13 cellular contexts compared by ENCODE assay signal in the genomic region with DNA sequence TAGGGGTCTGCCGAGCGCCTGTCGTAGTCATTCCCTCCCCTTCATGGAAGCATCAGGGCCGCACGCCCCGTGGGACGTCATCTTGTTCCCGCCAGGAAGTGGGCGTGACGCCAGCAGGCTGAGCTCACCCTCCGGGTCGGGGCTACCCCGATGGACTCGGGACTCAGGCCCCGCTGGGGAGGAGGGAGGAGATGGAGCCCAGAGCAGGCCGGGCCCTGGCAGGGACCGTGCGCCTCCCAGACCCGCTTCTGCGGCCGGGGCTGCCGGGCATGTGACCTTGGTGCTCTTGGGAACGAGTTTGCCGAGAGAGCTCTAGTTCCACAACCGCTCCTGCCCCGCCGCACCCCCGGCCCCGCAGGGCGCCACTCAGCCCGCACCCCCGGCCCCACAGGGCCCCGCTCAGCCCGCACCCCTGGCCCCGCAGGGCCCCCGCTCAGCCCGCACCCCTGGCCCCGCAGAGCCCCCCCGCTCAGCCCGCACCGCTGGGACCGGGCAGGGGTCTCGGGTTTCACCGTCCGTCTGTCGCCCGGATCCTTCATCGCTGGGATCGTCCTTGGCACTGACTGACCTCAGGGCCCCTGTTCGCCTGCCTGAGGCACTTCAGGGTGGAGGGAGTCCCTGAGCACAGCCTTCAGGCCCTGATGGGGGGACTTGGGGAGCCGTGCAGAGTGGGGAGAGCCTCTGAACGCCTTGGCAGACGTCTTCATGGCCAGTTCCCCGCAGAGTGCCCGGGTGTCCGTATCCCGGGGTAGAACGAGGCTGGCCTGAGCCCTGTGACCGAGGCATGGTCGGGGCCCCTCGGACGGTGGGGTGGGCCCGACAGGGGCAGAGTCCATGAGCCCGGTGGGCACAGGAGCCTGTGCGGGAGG. TPM values are rescaled to one million over a fixed set of nuclear protein-coding genes. Genes with fewer than 3 reads are reported as not detected.
DNase-seq lines count a peak whose midpoint lies in the region; ATAC-seq and TF ChIP-seq lines count a peak whose summit lies in the region.
"Had no signal": no experiment of that assay in that cellular context is flagged by ENCODE, and none has a peak within 500 bp of the region (broad histone marks: within the 10 kb centered on the region; RNA-seq: fewer than 3 reads in every experiment).

No MANE protein-coding gene starts in this region.

- no peaks in the 10 kb centered on the region for H3K36me3 ChIP-seq in ovary
- H3K36me3 ChIP-seq: tibial nerve had no signal

- 28 to 34% (median 31%) methylated on average over 42 to 65 of the region's 65 CpGs for WGBS in ovary, 3 donors

- H3K4me3 ChIP-seq in ovary = no peak overlapping the region
- H3K4me3 ChIP-seq: tibial nerve had no signal

- no peaks in the 10 kb centered on the region for H3K27me3 ChIP-seq in ovary

- no peaks in the 10 kb centered on the region for H3K9me3 ChIP-seq in ovary
- H3K9me3 ChIP-seq: tibial nerve had no signal

- H3K27ac ChIP-seq in ovary = peak overlapping the region; percentile 84 to 89
- H3K27ac ChIP-seq: epithelial cell of prostate had no signal

- intact Hi-C loops in Right ventricle myocardium inferior (cut with DNase I) = no loop called here
- intact Hi-C loops in cardiac septum (cut with DNase I) = no loop called here
- intact Hi-C loops in Right ventricle myocardium superior (cut with DNase I) = no loop called here
- intact Hi-C loops in ovary (cut with DNase I) = no loop called here

- TF ChIP-seq EP300 in ovary (IDR thresholded peaks at IDR 0.05) = no peak

- peak; percentile 78 for DNase-seq in Right ventricle myocardium inferior (ENCODE audit: missing footprints)
- DNase-seq in cardiac septum (ENCODE audit: low spot score) = no peak
- peak; percentile 78 for DNase-seq in Right ventricle myocardium superior
- peak; percentile 91 to 96 (median 95) for DNase-seq in ovary
- no peak for DNase-seq in stimulated activated CD4-positive, alpha-beta T cell treated with anti-CD3 and anti-CD28 coated beads, Interleukin-4, amount 100 ng/mL, for 24 hours
- DNase-seq in NCI-H1417 (lab: John Stamatoyannopoulos, UW) = no peak
- DNase-seq: activated CD8-positive, alpha-beta T cell treated with anti-CD3 and anti-CD28 coated beads, Interleukin-2, amount 10 ng/mL, durations not matched to agents 7 days and 5 days; activated naive CD4-positive, alpha-beta T cell treated with anti-CD3 and anti-CD28 coated beads, Interleukin-2, amount 10 ng/mL, durations not matched to agents 7 days and 5 days; NCI-H510A had no signal

- peaks cover 64% of the 10 kb centered on the region for H3K4me1 ChIP-seq in ovary (ENCODE audit: insufficient read depth)

- TF ChIP-seq CTCF in ovary (IDR thresholded peaks at IDR 0.05) = no peak

- TF ChIP-seq POLR2A in ovary (IDR thresholded peaks at IDR 0.05) = no peak

- ATAC-seq in Right ventricle myocardium inferior (peak; percentile 9), Right ventricle myocardium superior (ENCODE audit: poor library complexity) (peak; percentile 2), GM18502 (IDR thresholded peaks at IDR 0.05; ENCODE audit: poor library complexity, unreplicated experiment) (no peak), GM21528 (IDR thresholded peaks at IDR 0.05; ENCODE audit: low FRiP score, unreplicated experiment) (no peak)
- ATAC-seq: activated CD8-positive, alpha-beta T cell treated with anti-CD3 and anti-CD28 coated beads, Interleukin-2, amount 10 ng/mL, durations not matched to agents 7 days and 5 days had no signal

RNA-seq across cellular contexts. Expression of gene CACNA1H, which starts 5.8 kb away (rescaled TPM):
- 6.0 TPM for total RNA-seq in Right ventricle myocardium inferior
- 4.7 TPM for total RNA-seq in cardiac septum
- 4.2 TPM for total RNA-seq in Right ventricle myocardium superior
- 100 to 1,000 TPM in 5 of 7 donors, 10 to 100 TPM in 2; 36.5 to 217 (median 120) TPM for total RNA-seq in ovary
- polyA plus RNA-seq in ovary = 10 to 100 TPM in 1 of 2 donors, 1 to 10 TPM in 1; 7.3 to 80.4 TPM

Comparison
In these comparisons a context has a peak if more than half of its experiments do, and no peak if none do; other contexts are left out.
1. DNase-seq: peak in Right ventricle myocardium inferior (single experiment), Right ventricle myocardium superior (single experiment) and ovary (5 of 5); none in cardiac septum (single experiment), stimulated activated CD4-positive, alpha-beta T cell treated with anti-CD3 and anti-CD28 coated beads, Interleukin-4, amount 100 ng/mL, for 24 hours (single experiment) and NCI-H1417 (0 of 3).
2. ATAC-seq: peak in Right ventricle myocardium inferior (single experiment) and Right ventricle myocardium superior (single experiment); none in GM18502 (single experiment) and GM21528 (single experiment).